8 cellular contexts compared by ENCODE assay signal in the genomic region with DNA sequence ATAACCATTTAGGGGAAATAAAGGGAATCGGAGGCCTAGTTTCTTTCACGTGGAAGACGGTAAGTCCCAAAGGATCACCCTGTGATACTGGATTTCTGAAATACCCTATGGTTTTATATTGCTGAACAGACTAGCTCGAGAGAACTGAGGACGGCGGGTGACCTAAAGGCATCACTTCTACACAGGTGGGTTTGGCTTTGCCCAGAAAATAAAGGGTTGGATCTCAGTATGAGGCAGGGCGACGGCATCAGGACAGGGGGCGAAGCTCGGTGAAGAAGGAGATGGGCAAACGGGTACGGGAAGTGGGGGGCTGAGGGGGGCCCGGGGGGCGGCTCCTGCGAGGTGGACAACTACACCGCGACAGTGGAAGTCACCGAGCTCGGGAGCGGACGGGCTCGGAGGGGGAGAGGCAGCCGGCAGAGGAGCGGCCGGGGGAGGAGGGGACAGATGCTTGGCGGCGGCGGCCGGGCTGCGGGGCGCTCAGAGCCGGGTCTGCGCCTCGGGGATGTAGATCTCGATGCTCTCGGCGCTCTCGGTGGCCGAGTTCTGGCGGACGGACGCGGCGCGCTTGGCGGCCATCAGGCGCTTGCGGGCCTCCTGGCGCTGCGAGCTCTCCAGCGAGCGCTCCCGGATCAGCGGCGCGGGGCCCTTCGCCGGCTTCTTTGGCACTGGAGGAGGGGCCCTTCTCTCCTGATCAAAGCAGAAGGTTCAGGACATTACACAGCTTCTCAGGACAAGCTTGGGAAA. TPM values are rescaled to one million over a fixed set of nuclear protein-coding genes. Genes with fewer than 3 reads are reported as not detected.
DNase-seq lines count a peak whose midpoint lies in the region; ATAC-seq and TF ChIP-seq lines count a peak whose summit lies in the region.

No MANE protein-coding gene starts in this region.

- intact Hi-C loops in activated CD4-positive, alpha-beta T cell treated with anti-CD3 and anti-CD28 coated beads for 36 hours (cut with DNase I, micrococcal nuclease) = no loop called here

- ATAC-seq in activated CD4-positive, alpha-beta T cell treated with anti-CD3 and anti-CD28 coated beads for 36 hours = peak; percentile 68
- no peak for ATAC-seq in HG03097 (IDR thresholded peaks at IDR 0.05; ENCODE audit: low FRiP score, unreplicated experiment)

- peaks cover 23% of the 10 kb centered on the region for H3K4me1 Mint-ChIP-seq in activated CD4-positive, alpha-beta T cell treated with anti-CD3 and anti-CD28 coated beads for 36 hours
- peaks cover 28% of the 10 kb centered on the region for H3K4me1 Mint-ChIP-seq in neural progenitor cell

- peaks cover 28% of the 10 kb centered on the region for H3K4me1 ChIP-seq in neural progenitor cell

- H3K27ac Mint-ChIP-seq in activated CD4-positive, alpha-beta T cell treated with anti-CD3 and anti-CD28 coated beads for 36 hours = no peak overlapping the region
- H3K27ac Mint-ChIP-seq in neural progenitor cell = peak overlapping the region; percentile 16

- H3K9ac ChIP-seq in neural progenitor cell = no peak overlapping the region

- H3K36me3 Mint-ChIP-seq in activated CD4-positive, alpha-beta T cell treated with anti-CD3 and anti-CD28 coated beads for 36 hours (ENCODE audit: low read depth) = no peaks in the 10 kb centered on the region
- no peaks in the 10 kb centered on the region for H3K36me3 Mint-ChIP-seq in neural progenitor cell

- no peaks in the 10 kb centered on the region for H3K36me3 ChIP-seq in neural progenitor cell

- H3K9me3 Mint-ChIP-seq in activated CD4-positive, alpha-beta T cell treated with anti-CD3 and anti-CD28 coated beads for 36 hours (ENCODE audit: low read depth) = no peaks in the 10 kb centered on the region
- no peaks in the 10 kb centered on the region for H3K9me3 Mint-ChIP-seq in neural progenitor cell

- H3K9me3 ChIP-seq in neural progenitor cell (ENCODE audit: low read depth) = no peaks in the 10 kb centered on the region

- TF ChIP-seq CTCF in foreskin fibroblast (IDR thresholded peaks at IDR 0.05; ENCODE audit: low read depth, low read length) (no peak), neural progenitor cell (IDR thresholded peaks at IDR 0.05) (no peak)

- H3F3A ChIP-seq in neural progenitor cell (ENCODE audit: low read depth) = peaks cover 30% of the 10 kb centered on the region

- H2AFZ ChIP-seq in neural progenitor cell (replicated peaks) = peak overlapping the region; percentile 87

- H3K4me3 ChIP-seq in foreskin fibroblast (ENCODE audit: low read depth in 1 of 2, low read length in 2 of 2) (peak overlapping the region; percentile 35 to 52), neural progenitor cell (peak overlapping the region; percentile 50)

- CTCF ChIA-PET in activated CD4-positive, alpha-beta T cell treated with anti-CD3 and anti-CD28 coated beads for 36 hours (lab: Charles Lee) = interaction anchor here (0.7 to 1.2 kb wide), 3 partner anchors 25 to 201 kb away, joined by 3 read pairs; no protein-coding TSS in a partner anchor

- peak overlapping the region; percentile 89 for H3K4me2 ChIP-seq in neural progenitor cell

- H3K79me2 ChIP-seq in neural progenitor cell (ENCODE audit: low read depth) = no peaks in the 10 kb centered on the region

- peaks cover 28% of the 10 kb centered on the region for H3K27me3 ChIP-seq in neural progenitor cell

- peak; percentile 43 for DNase-seq in activated CD4-positive, alpha-beta T cell treated with anti-CD3 and anti-CD28 coated beads for 36 hours
- DNase-seq in activated CD4-positive, alpha-beta T cell treated with anti-CD3 and anti-CD28 coated beads for 1 hour = no peak
- DNase-seq in activated T-cell treated with anti-CD3 and anti-CD28 coated beads, Interleukin-2, amount 50 U/mL, for 1 hour = peak; percentile 23
- DNase-seq in foreskin fibroblast = peak; percentile 26 to 72
- DNase-seq in neural progenitor cell (ENCODE audit: low spot score) = peak; percentile 88
- DNase-seq in cerebellar cortex (ENCODE audit: low spot score) = no peak
- DNase-seq in occipital lobe (lab: John Stamatoyannopoulos, UW) = no peak

- peak overlapping the region; percentile 46 for H3K4me3 Mint-ChIP-seq in activated CD4-positive, alpha-beta T cell treated with anti-CD3 and anti-CD28 coated beads for 36 hours
- H3K4me3 Mint-ChIP-seq in neural progenitor cell = peak overlapping the region; percentile 86

- peaks cover 32% of the 10 kb centered on the region for H3K27me3 Mint-ChIP-seq in activated CD4-positive, alpha-beta T cell treated with anti-CD3 and anti-CD28 coated beads for 36 hours
- peaks cover 8% of the 10 kb centered on the region for H3K27me3 Mint-ChIP-seq in neural progenitor cell (ENCODE audit: insufficient read depth, low read depth)

- no peak overlapping the region for H3K27ac ChIP-seq in neural progenitor cell

- POLR2A ChIA-PET in activated CD4-positive, alpha-beta T cell treated with anti-CD3 and anti-CD28 coated beads for 36 hours (lab: Charles Lee) = no interaction called here

- no peaks in the 10 kb centered on the region for H4K20me1 ChIP-seq in neural progenitor cell (ENCODE audit: low read depth)

RNA-seq across cellular contexts. Expression of a gene that starts 48.9 kb away (rescaled TPM):
- 10 to 100 TPM; 42.7 to 46.3 TPM for total RNA-seq in activated CD4-positive, alpha-beta T cell treated with anti-CD3 and anti-CD28 coated beads for 36 hours
- 260 and 261 TPM in 2 replicates for total RNA-seq in neural progenitor cell (ENCODE audit: low replicate concordance)
- total RNA-seq in occipital lobe = 20.6 TPM

Comparison
In these comparisons a context has a peak if more than half of its experiments do, and no peak if none do; other contexts are left out.
1. DNase-seq: peak in activated CD4-positive, alpha-beta T cell treated with anti-CD3 and anti-CD28 coated beads for 36 hours (single experiment), activated T-cell treated with anti-CD3 and anti-CD28 coated beads, Interleukin-2, amount 50 U/mL, for 1 hour (single experiment), foreskin fibroblast (2 of 2) and neural progenitor cell (single experiment); none in activated CD4-positive, alpha-beta T cell treated with anti-CD3 and anti-CD28 coated beads for 1 hour (single experiment), cerebellar cortex (single experiment) and occipital lobe (single experiment).